ENCODE assay signal across 8 cellular contexts in genomic region chr6:20402181-20403079, GRCh38. TPM values are rescaled to one million over a fixed set of nuclear protein-coding genes. Genes with fewer than 3 reads are reported as not detected.
DNase-seq lines count a peak whose midpoint lies in the region; ATAC-seq and TF ChIP-seq lines count a peak whose summit lies in the region.

No MANE protein-coding gene starts in this region.

- ATAC-seq in DND-41 (ENCODE audit: insufficient read depth, low read depth) (peak; percentile 14), HG03108 (IDR thresholded peaks at IDR 0.05; ENCODE audit: unreplicated experiment) (no peak), GM21723 (IDR thresholded peaks at IDR 0.05; ENCODE audit: unreplicated experiment) (no peak)

- no peak for TF ChIP-seq POLR2A in sigmoid colon (IDR thresholded peaks at IDR 0.05)

- H3K9me3 ChIP-seq in DND-41 (ENCODE audit: insufficient read depth, low read length, severe bottlenecking) (no peaks in the 10 kb centered on the region), sigmoid colon (no peaks in the 10 kb centered on the region)

- H3K27ac ChIP-seq in DND-41 (ENCODE audit: low read length), result peak overlapping the region; percentile 94
- H3K27ac ChIP-seq in KMS-11, result peak overlapping the region; percentile 99
- peak overlapping the region; percentile 55 for H3K27ac ChIP-seq in angular gyrus (ENCODE audit: low read depth, low read length)
- peak overlapping the region; percentile 80 to 96 (median 87) for H3K27ac ChIP-seq in sigmoid colon

- TF ChIP-seq CTCF in DND-41 (IDR thresholded peaks at IDR 0.05; ENCODE audit: borderline replicate concordance, extremely low read depth, low read length, poor library complexity, severe bottlenecking) (no peak), KMS-11 (conservative IDR thresholded peaks at IDR 0.05; ENCODE audit: low read depth, low read length) (no peak; the same call in 1 of the 2 replicates), sigmoid colon (IDR thresholded peaks at IDR 0.05) (no peak)

- TF ChIP-seq EP300 in sigmoid colon (IDR thresholded peaks at IDR 0.05), result no peak

- peak overlapping the region; percentile 89 for H3K4me2 ChIP-seq in DND-41 (ENCODE audit: insufficient read depth, low read length)
- peak overlapping the region; percentile 94 for H3K4me2 ChIP-seq in KMS-11

- H3K36me3 ChIP-seq in DND-41 (ENCODE audit: insufficient read depth, low read length) (peaks cover 25% of the 10 kb centered on the region), KMS-11 (ENCODE audit: insufficient read depth) (no peaks in the 10 kb centered on the region), sigmoid colon (no peaks in the 10 kb centered on the region)

- 1% methylated on average over 83 of the region's 83 CpGs for WGBS in sigmoid colon, 2 donors

- H3K27me3 ChIP-seq in DND-41 (ENCODE audit: insufficient read depth, low read length, poor library complexity) (no peaks in the 10 kb centered on the region), KMS-11 (ENCODE audit: insufficient read depth, low read depth) (no peaks in the 10 kb centered on the region), sigmoid colon (no peaks in the 10 kb centered on the region)

- H3K4me3 ChIP-seq in DND-41 (ENCODE audit: low read depth in 1 of 2, low read length in 2 of 2) (peak overlapping the region; percentile 79 to 80), KMS-11 (IDR thresholded peaks at IDR 0.05; ENCODE audit: insufficient read depth, low read depth, low read length) (no peak overlapping the region), sigmoid colon (peak overlapping the region; percentile 59 to 91 (median 82))

- H3K9ac ChIP-seq in DND-41 (ENCODE audit: low read depth, low read length) (peak overlapping the region; percentile 99), KMS-11 (peak overlapping the region; percentile 98)

- intact Hi-C loops in sigmoid colon (cut with DNase I), result loop anchor here (5.0 to 10.0 kb wide), 3 partner anchors 110 to 308 kb away; partner anchors contain the start of gene MBOAT1

- peaks cover 43% of the 10 kb centered on the region for H3K4me1 ChIP-seq in DND-41 (ENCODE audit: insufficient read depth, low read length)
- H3K4me1 ChIP-seq in KMS-11 (ENCODE audit: low read depth, poor library complexity, severe bottlenecking), result peaks cover 34% of the 10 kb centered on the region
- peaks cover 0 to 19% (median 13%) of the 10 kb centered on the region in 4 donors for H3K4me1 ChIP-seq in sigmoid colon

- peak overlapping the region; percentile 42 for H2AFZ ChIP-seq in DND-41 (ENCODE audit: low read depth, low read length)
- 0 out of 2 replicates have a peak overlapping the region, but pooled peaks have one; percentile 38 for H2AFZ ChIP-seq in KMS-11 (ENCODE audit: low read depth)

- peak; percentile 81 for DNase-seq in DND-41
- peak; percentile 36 to 40 for DNase-seq in SW 1271 (lab: John Stamatoyannopoulos, UW)
- peak in 39 of 51 donors; percentile 1 to 72 (median 27) for DNase-seq in hypothalamus (lab: John Stamatoyannopoulos, UW)
- DNase-seq in sigmoid colon, result peak; percentile 67

- H3K79me2 ChIP-seq in DND-41 (ENCODE audit: insufficient read depth, low read length) (peaks cover 55% of the 10 kb centered on the region), KMS-11 (ENCODE audit: insufficient read depth, low read depth) (peaks cover 45% of the 10 kb centered on the region)

- H4K20me1 ChIP-seq in DND-41 (ENCODE audit: insufficient read depth, low read length) (peaks cover 32% of the 10 kb centered on the region), KMS-11 (ENCODE audit: insufficient read depth) (peaks cover 4% of the 10 kb centered on the region; the same call in 1 of the 2 replicates)

RNA-seq across cellular contexts. Expression of gene E2F3, which starts 0.8 kb away (rescaled TPM):
- total RNA-seq in sigmoid colon, result 1 to 10 TPM; 2.5 to 4.7 (median 3.2) TPM
- polyA plus RNA-seq in sigmoid colon, result 1 to 10 TPM; 2.8 to 6.9 (median 3.0) TPM

Comparison
In these comparisons a context has a peak if more than half of its experiments do, and no peak if none do; other contexts are left out.
1. DNase-seq: peak in every context shown above with its lines; median percentile 81 in DND-41; 67 in sigmoid colon; 38 in SW 1271; 27 in hypothalamus.